ENCODE assay signal across 15 cellular contexts in the genomic region with DNA sequence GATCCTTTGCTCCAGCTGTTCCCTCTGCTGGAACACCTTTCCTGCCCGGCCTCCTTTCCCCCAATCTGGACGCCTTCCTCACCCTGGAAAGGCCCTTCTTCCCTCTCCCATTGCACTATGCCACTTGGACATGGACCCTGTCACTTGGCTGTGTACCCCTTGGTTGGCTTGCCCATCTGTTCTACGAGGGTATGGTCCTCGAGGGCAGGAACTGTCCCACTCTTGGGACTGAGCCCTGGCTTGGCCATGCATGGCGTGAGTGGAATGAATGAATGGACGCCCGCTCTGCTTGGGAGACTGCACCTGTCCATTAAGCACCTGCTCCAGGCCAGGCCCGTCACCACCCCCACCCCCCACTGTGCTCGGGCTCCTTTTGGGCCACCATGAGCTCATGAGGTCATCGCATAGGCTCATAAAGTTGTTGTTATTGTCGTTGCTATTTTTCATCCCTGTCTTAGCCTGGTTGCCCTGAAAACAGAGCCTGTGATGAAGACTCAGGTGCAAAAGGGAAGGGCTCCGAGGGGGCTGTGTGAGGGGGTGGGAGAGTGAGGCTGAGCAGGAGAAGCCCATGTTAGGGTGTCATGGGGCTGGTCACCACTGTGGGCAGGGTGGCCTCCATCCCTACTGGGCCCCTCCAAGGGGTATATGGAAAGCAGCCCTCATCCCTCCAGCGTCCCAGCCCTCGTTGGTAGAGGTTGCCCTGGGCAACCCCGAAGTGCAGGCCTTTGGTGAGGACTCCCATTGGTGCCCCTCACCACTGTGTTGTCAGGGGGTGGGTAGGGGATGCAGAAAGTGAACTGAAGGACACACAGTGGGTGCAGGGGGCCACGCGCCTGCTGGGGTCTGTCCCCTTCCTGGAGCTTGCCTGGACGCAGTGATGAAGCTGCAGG. TPM values are rescaled to one million over a fixed set of nuclear protein-coding genes. Genes with fewer than 3 reads are reported as not detected.
DNase-seq lines count a peak whose midpoint lies in the region; ATAC-seq and TF ChIP-seq lines count a peak whose summit lies in the region.
"Had no signal": no experiment of that assay in that cellular context is flagged by ENCODE, and none has a peak within 500 bp of the region (broad histone marks: within the 10 kb centered on the region; RNA-seq: fewer than 3 reads in every experiment).

No MANE protein-coding gene starts in this region.

- intact Hi-C loops in posterior vena cava (cut with DNase I), result no loop called here

- peak; percentile 43; the same call in 1 of the 2 replicates for TF ChIP-seq EP300 in Ishikawa (IDR thresholded peaks at IDR 0.05; ENCODE audit: borderline replicate concordance)

- TF ChIP-seq RAD21 in Ishikawa (IDR thresholded peaks at IDR 0.05; ENCODE audit: low read depth), result no peak

- H3K27ac Mint-ChIP-seq in activated T-cell treated with anti-CD3 and anti-CD28 coated beads, Interleukin-2, amount 50 U/mL, for 72 hours, result no peak overlapping the region
- no peak overlapping the region for H3K27ac Mint-ChIP-seq in activated naive CD8-positive, alpha-beta T cell treated with anti-CD3 and anti-CD28 coated beads, Interleukin-2, amount 50 U/mL, for 24 hours
- H3K27ac Mint-ChIP-seq: HFFc6; mesothelial cell of epicardium; stimulated activated naive B cell treated with anti-CD40 and anti-IgM and Interleukin-4, amounts not matched to agents 10 μg/mL and 1 μg/mL and 100 μg/mL, for 72 hours had no signal

- H3K9me3 Mint-ChIP-seq in activated T-cell treated with anti-CD3 and anti-CD28 coated beads, Interleukin-2, amount 50 U/mL, for 72 hours, result peaks cover 3 to 6% of the 10 kb centered on the region in 2 donors
- H3K9me3 Mint-ChIP-seq in activated naive CD8-positive, alpha-beta T cell treated with anti-CD3 and anti-CD28 coated beads, Interleukin-2, amount 50 U/mL, for 24 hours, result peaks cover 11% of the 10 kb centered on the region

- ATAC-seq in activated T-cell treated with anti-CD3 and anti-CD28 coated beads, Interleukin-2, amount 50 U/mL, for 72 hours (replicated peaks in 1 of 2), result no peak
- ATAC-seq in activated naive CD8-positive, alpha-beta T cell treated with anti-CD3 and anti-CD28 coated beads, Interleukin-2, amount 50 U/mL, for 24 hours, result no peak
- no peak for ATAC-seq in HG02623 (IDR thresholded peaks at IDR 0.05; ENCODE audit: unreplicated experiment)
- no peak for ATAC-seq in GM19397 (IDR thresholded peaks at IDR 0.05; ENCODE audit: unreplicated experiment)

- H3K4me1 Mint-ChIP-seq in activated T-cell treated with anti-CD3 and anti-CD28 coated beads, Interleukin-2, amount 50 U/mL, for 72 hours (ENCODE audit: low read depth), result peaks cover 44% of the 10 kb centered on the region
- peaks cover 46% of the 10 kb centered on the region for H3K4me1 Mint-ChIP-seq in activated naive CD8-positive, alpha-beta T cell treated with anti-CD3 and anti-CD28 coated beads, Interleukin-2, amount 50 U/mL, for 24 hours

- H3K4me3 Mint-ChIP-seq in activated T-cell treated with anti-CD3 and anti-CD28 coated beads, Interleukin-2, amount 50 U/mL, for 72 hours, result peak overlapping the region; percentile 66 to 78
- H3K4me3 Mint-ChIP-seq in activated naive CD8-positive, alpha-beta T cell treated with anti-CD3 and anti-CD28 coated beads, Interleukin-2, amount 50 U/mL, for 24 hours, result peak overlapping the region; percentile 51
- H3K4me3 Mint-ChIP-seq: HFFc6; mesothelial cell of epicardium; stimulated activated naive B cell treated with anti-CD40 and anti-IgM and Interleukin-4, amounts not matched to agents 10 μg/mL and 1 μg/mL and 100 μg/mL, for 72 hours had no signal

- DNase-seq in activated T-cell treated with anti-CD3 and anti-CD28 coated beads, Interleukin-2, amount 50 U/mL, for 72 hours, result no peak
- DNase-seq in activated T-cell treated with anti-CD3 and anti-CD28 coated beads for 4 hours (no peak), posterior vena cava (ENCODE audit: low spot score) (peak; percentile 71), AG08395 (ENCODE audit: low spot score) (no peak)
- no peak for DNase-seq in activated naive CD8-positive, alpha-beta T cell treated with anti-CD3 and anti-CD28 coated beads, Interleukin-2, amount 50 U/mL, for 24 hours
- DNase-seq: cortex of kidney; HFFc6; IMR-90; NCI-H1048; NCI-H748 treated with DMSO at 0.1 percent for 48 hours; stimulated activated naive B cell treated with anti-CD40 and anti-IgM and Interleukin-4, amounts not matched to agents 10 μg/mL and 1 μg/mL and 100 μg/mL, for 72 hours had no signal

- H3K36me3 Mint-ChIP-seq in activated T-cell treated with anti-CD3 and anti-CD28 coated beads, Interleukin-2, amount 50 U/mL, for 72 hours (ENCODE audit: insufficient read depth in 2 of 2), result peaks cover 0 to 2% of the 10 kb centered on the region in 2 donors
- H3K36me3 Mint-ChIP-seq in activated naive CD8-positive, alpha-beta T cell treated with anti-CD3 and anti-CD28 coated beads, Interleukin-2, amount 50 U/mL, for 24 hours (ENCODE audit: low read depth), result peaks cover 1% of the 10 kb centered on the region
- H3K36me3 Mint-ChIP-seq: mesothelial cell of epicardium had no signal

- no peaks in the 10 kb centered on the region for H3K27me3 Mint-ChIP-seq in activated T-cell treated with anti-CD3 and anti-CD28 coated beads, Interleukin-2, amount 50 U/mL, for 72 hours (ENCODE audit: low read depth)
- no peaks in the 10 kb centered on the region for H3K27me3 Mint-ChIP-seq in activated naive CD8-positive, alpha-beta T cell treated with anti-CD3 and anti-CD28 coated beads, Interleukin-2, amount 50 U/mL, for 24 hours

TF ChIP-seq in Ishikawa, 13 proteins besides CTCF, POLR2A, EP300 and RAD21:
- TF ChIP-seq FOXM1 (IDR thresholded peaks at IDR 0.05; ENCODE audit: borderline replicate concordance, low read depth) (no peak), TEAD4 (IDR thresholded peaks at IDR 0.05) (no peak), TCF12 (IDR thresholded peaks at IDR 0.05; ENCODE audit: low read depth) (peak; percentile 88), CREB1 (IDR thresholded peaks at IDR 0.05; ENCODE audit: low read depth) (no peak)
- TF ChIP-seq, protein P1, sequence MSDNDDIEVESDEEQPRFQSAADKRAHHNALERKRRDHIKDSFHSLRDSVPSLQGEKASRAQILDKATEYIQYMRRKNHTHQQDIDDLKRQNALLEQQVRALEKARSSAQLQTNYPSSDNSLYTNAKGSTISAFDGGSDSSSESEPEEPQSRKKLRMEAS (IDR thresholded peaks at IDR 0.05), result peak; percentile 43; the same call in 1 of the 2 replicates
- TF ChIP-seq, protein P2, sequence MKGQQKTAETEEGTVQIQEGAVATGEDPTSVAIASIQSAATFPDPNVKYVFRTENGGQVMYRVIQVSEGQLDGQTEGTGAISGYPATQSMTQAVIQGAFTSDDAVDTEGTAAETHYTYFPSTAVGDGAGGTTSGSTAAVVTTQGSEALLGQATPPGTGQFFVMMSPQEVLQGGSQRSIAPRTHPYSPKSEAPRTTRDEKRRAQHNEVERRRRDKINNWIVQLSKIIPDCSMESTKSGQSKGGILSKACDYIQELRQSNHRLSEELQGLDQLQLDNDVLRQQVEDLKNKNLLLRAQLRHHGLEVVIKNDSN (IDR thresholded peaks at IDR 0.05), result no peak

RNA-seq across cellular contexts. Expression of a gene that starts 57.2 kb away (rescaled TPM):
- 1 to 10 TPM; 4.2 to 4.6 TPM for total RNA-seq in activated T-cell treated with anti-CD3 and anti-CD28 coated beads, Interleukin-2, amount 50 U/mL, for 72 hours
- 10 to 100 TPM; 23.5 to 35.0 TPM for total RNA-seq in posterior vena cava

Comparison
In these comparisons a context has a peak if more than half of its experiments do, and no peak if none do; other contexts are left out.
1. RNA of a gene that starts 57.2 kb away (total RNA-seq): 23.5 to 35.0 TPM in posterior vena cava; 4.2 to 4.6 TPM in activated T-cell treated with anti-CD3 and anti-CD28 coated beads, Interleukin-2, amount 50 U/mL, for 72 hours; every median in the first group is over 4 times any median in the second.